Comparison of ENCODE assay signal across 31 cellular contexts in genomic region chr6:63275953-63276352, GRCh38. TPM values are rescaled to one million over a fixed set of nuclear protein-coding genes. Genes with fewer than 3 reads are reported as not detected.
"Had no signal": no experiment of that assay in that cellular context is flagged by ENCODE, and none has a peak within 500 bp of the region (broad histone marks: within the 10 kb centered on the region; RNA-seq: fewer than 3 reads in every experiment).

No MANE protein-coding gene starts in this region.

- ATAC-seq: effector memory CD8-positive, alpha-beta T cell; esophagus mucosa; gastrocnemius medialis; heart right ventricle; left lung; left ventricle myocardium superior; lower lobe of right lung had no signal

- H3K27me3 Mint-ChIP-seq: central memory CD8-positive, alpha-beta T cell; dendritic cell treated with granulocyte-macrophage colony-stimulating factor and Interleukin-4, amounts not matched to agents 40 ng/mL and 50 ng/mL, for 4 days; effector memory CD8-positive, alpha-beta T cell had no signal

- H3K9me3 ChIP-seq: colonic mucosa, esophagus squamous epithelium, gastrocnemius medialis, heart right ventricle, left lung, lower lobe of right lung had no signal

- H3K4me1 Mint-ChIP-seq: central memory CD8-positive, alpha-beta T cell; mesothelial cell of epicardium had no signal

- H3K36me3 Mint-ChIP-seq: mesothelial cell of epicardium had no signal

- H3K4me1 ChIP-seq: colonic mucosa, esophagus squamous epithelium, gastrocnemius medialis, heart right ventricle, left lung, lower lobe of right lung had no signal

- H3K9me3 Mint-ChIP-seq: dendritic cell treated with granulocyte-macrophage colony-stimulating factor and Interleukin-4, amounts not matched to agents 40 ng/mL and 50 ng/mL, for 4 days; mesothelial cell of epicardium had no signal

- H3K4me3 ChIP-seq: colonic mucosa, esophagus squamous epithelium, gastrocnemius medialis, heart right ventricle, left lung, lower lobe of right lung had no signal

- H3K27ac ChIP-seq: colonic mucosa, epithelial cell of prostate, esophagus squamous epithelium, gastrocnemius medialis, heart right ventricle, left lung, lower lobe of right lung had no signal

- H3K4me3 Mint-ChIP-seq: central memory CD8-positive, alpha-beta T cell; dendritic cell treated with granulocyte-macrophage colony-stimulating factor and Interleukin-4, amounts not matched to agents 40 ng/mL and 50 ng/mL, for 4 days; effector memory CD8-positive, alpha-beta T cell; endodermal cell; mesothelial cell of epicardium had no signal

- H3K36me3 ChIP-seq: colonic mucosa, esophagus squamous epithelium, gastrocnemius medialis, heart right ventricle, left lung, lower lobe of right lung had no signal

- H3K27me3 ChIP-seq: colonic mucosa, esophagus squamous epithelium, gastrocnemius medialis, heart right ventricle, left lung had no signal

- DNase-seq: cerebellar nuclear complex; colonic mucosa; cortex of kidney; effector CD8-positive, alpha-beta T cell; effector memory CD8-positive, alpha-beta T cell; endodermal cell; erythroblast; esophagus squamous epithelium; foreskin fibroblast; foreskin melanocyte; gastrocnemius medialis; glutamatergic neuron; head of caudate nucleus; heart right ventricle; kidney glomerular epithelial cell; left lung; left ventricle myocardium superior; lower lobe of right lung; mesenchymal stem cell had no signal

- H3K27ac Mint-ChIP-seq: dendritic cell treated with granulocyte-macrophage colony-stimulating factor and Interleukin-4, amounts not matched to agents 40 ng/mL and 50 ng/mL, for 4 days; effector memory CD8-positive, alpha-beta T cell; endodermal cell; mesothelial cell of epicardium had no signal

RNA-seq across cellular contexts. Expression of gene LGSN, which starts 43.8 kb away (rescaled TPM):
- total RNA-seq: dermis microvascular lymphatic vessel endothelial cell, esophagus mucosa, esophagus squamous epithelium, gastrocnemius medialis, glomerular endothelial cell, heart right ventricle, left ventricle myocardium superior, lower leg skin, lung microvascular endothelial cell, mesenteric fat pad, mesothelial cell of epicardium, myocyte had no signal
- polyA plus RNA-seq: heart right ventricle, keratinocyte had no signal
